In the genomic region with DNA sequence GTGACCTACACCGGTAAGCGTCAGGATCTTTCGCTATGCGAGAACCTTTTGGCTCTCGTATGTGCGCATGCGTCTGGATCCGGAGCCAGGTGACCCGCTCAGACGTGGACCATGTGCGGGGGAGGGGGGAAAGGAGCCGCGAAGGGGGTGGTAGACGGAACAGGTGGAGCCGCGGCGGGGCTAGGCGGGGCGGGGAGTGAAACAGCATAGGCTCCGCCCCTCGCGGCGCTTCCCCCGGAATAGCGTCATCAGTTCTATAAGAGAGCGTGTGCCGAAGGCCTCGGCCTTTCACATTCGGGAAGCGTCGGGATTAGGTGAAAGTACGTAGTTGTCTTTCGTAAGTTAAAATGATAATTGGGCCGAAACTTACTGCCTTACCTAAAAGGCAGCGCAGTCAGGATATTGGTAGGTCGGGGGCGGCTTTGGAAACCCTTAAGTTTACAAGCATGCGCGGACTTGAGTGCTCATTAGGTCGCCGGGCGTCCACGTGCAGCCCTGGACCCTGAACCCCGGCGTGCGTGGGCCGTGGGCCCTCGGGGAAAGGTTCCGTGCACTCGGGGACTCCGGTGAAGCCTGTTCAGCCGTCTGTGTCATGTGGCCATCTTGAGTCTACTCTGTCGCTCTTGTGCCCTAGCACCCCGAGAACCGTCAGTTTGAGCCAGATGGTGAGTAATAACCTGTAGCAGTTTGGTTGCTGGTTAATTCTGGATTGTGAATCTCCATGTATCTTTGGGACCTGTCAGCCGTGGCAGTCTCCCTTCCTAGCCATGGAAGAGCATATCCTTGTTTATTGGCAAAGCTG, we compare ENCODE assay signal across 1 cellular context.
TF ChIP-seq lines count a peak whose summit lies in the region.

No MANE protein-coding gene starts in this region.

TF ChIP-seq in HEK293, 187 proteins besides CTCF, POLR2A, EP300 and RAD21 (continued from another document):
- peak; percentile 87 for TF ChIP-seq SP2 (tag by site-specific recombination; IDR thresholded peaks at IDR 0.05)
- TF ChIP-seq ZNF366 (tag by site-specific recombination; conservative IDR thresholded peaks at IDR 0.05), result no peak
- TF ChIP-seq, protein P1, sequence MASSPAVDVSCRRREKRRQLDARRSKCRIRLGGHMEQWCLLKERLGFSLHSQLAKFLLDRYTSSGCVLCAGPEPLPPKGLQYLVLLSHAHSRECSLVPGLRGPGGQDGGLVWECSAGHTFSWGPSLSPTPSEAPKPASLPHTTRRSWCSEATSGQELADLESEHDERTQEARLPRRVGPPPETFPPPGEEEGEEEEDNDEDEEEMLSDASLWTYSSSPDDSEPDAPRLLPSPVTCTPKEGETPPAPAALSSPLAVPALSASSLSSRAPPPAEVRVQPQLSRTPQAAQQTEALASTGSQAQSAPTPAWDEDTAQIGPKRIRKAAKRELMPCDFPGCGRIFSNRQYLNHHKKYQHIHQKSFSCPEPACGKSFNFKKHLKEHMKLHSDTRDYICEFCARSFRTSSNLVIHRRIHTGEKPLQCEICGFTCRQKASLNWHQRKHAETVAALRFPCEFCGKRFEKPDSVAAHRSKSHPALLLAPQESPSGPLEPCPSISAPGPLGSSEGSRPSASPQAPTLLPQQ (tag by site-specific recombination; IDR thresholded peaks at IDR 0.05), result peak; percentile 38; the same call in 1 of the 2 replicates
- no peak for TF ChIP-seq BCL11A (tag by site-specific recombination; IDR thresholded peaks at IDR 0.05; ENCODE audit: low read depth)
- peak; percentile 88 for TF ChIP-seq ZBTB21 (tag by site-specific recombination; IDR thresholded peaks at IDR 0.05)
- TF ChIP-seq TRIM28 (IDR thresholded peaks at IDR 0.05; ENCODE audit: borderline replicate concordance, low read length), result peak; percentile 50; the same call in 1 of the 2 replicates
- TF ChIP-seq ZNF529 (tag by site-specific recombination; IDR thresholded peaks at IDR 0.05; ENCODE audit: insufficient replicate concordance), result no peak
- TF ChIP-seq SCRT2 (tag by site-specific recombination; IDR thresholded peaks at IDR 0.05), result peak; percentile 96
- no peak for TF ChIP-seq ZNF776 (tag by site-specific recombination; IDR thresholded peaks at IDR 0.05; ENCODE audit: borderline replicate concordance)
- TF ChIP-seq ZNF211 (tag by site-specific recombination; IDR thresholded peaks at IDR 0.05; ENCODE audit: low read depth), result no peak
- TF ChIP-seq ZNF660 (tag by site-specific recombination; IDR thresholded peaks at IDR 0.05), result peak; percentile 79
- TF ChIP-seq KLF8 (tag by site-specific recombination; IDR thresholded peaks at IDR 0.05), result peak; percentile 85
- TF ChIP-seq ZIC2 (tag by site-specific recombination; IDR thresholded peaks at IDR 0.05), result no peak
- TF ChIP-seq IKZF3 (tag by site-specific recombination; IDR thresholded peaks at IDR 0.05), result no peak
- TF ChIP-seq ZNF501 (tag by site-specific recombination; IDR thresholded peaks at IDR 0.05), result peak; percentile 53; the same call in 1 of the 2 replicates
- TF ChIP-seq, protein P2, sequence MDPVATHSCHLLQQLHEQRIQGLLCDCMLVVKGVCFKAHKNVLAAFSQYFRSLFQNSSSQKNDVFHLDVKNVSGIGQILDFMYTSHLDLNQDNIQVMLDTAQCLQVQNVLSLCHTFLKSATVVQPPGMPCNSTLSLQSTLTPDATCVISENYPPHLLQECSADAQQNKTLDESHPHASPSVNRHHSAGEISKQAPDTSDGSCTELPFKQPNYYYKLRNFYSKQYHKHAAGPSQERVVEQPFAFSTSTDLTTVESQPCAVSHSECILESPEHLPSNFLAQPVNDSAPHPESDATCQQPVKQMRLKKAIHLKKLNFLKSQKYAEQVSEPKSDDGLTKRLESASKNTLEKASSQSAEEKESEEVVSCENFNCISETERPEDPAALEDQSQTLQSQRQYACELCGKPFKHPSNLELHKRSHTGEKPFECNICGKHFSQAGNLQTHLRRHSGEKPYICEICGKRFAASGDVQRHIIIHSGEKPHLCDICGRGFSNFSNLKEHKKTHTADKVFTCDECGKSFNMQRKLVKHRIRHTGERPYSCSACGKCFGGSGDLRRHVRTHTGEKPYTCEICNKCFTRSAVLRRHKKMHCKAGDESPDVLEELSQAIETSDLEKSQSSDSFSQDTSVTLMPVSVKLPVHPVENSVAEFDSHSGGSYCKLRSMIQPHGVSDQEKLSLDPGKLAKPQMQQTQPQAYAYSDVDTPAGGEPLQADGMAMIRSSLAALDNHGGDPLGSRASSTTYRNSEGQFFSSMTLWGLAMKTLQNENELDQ (tag by site-specific recombination; IDR thresholded peaks at IDR 0.05; ENCODE audit: low read depth), result no peak
- TF ChIP-seq ZNF747 (tag by site-specific recombination; IDR thresholded peaks at IDR 0.05), result no peak
- peak; percentile 59; the same call in 1 of the 2 replicates for TF ChIP-seq KLF16 (tag by site-specific recombination; IDR thresholded peaks at IDR 0.05)
- TF ChIP-seq ZNF248 (tag by site-specific recombination; IDR thresholded peaks at IDR 0.05), result no peak
- no peak for TF ChIP-seq ZNF324 (tag by site-specific recombination; IDR thresholded peaks at IDR 0.05)
- TF ChIP-seq, protein P3, sequence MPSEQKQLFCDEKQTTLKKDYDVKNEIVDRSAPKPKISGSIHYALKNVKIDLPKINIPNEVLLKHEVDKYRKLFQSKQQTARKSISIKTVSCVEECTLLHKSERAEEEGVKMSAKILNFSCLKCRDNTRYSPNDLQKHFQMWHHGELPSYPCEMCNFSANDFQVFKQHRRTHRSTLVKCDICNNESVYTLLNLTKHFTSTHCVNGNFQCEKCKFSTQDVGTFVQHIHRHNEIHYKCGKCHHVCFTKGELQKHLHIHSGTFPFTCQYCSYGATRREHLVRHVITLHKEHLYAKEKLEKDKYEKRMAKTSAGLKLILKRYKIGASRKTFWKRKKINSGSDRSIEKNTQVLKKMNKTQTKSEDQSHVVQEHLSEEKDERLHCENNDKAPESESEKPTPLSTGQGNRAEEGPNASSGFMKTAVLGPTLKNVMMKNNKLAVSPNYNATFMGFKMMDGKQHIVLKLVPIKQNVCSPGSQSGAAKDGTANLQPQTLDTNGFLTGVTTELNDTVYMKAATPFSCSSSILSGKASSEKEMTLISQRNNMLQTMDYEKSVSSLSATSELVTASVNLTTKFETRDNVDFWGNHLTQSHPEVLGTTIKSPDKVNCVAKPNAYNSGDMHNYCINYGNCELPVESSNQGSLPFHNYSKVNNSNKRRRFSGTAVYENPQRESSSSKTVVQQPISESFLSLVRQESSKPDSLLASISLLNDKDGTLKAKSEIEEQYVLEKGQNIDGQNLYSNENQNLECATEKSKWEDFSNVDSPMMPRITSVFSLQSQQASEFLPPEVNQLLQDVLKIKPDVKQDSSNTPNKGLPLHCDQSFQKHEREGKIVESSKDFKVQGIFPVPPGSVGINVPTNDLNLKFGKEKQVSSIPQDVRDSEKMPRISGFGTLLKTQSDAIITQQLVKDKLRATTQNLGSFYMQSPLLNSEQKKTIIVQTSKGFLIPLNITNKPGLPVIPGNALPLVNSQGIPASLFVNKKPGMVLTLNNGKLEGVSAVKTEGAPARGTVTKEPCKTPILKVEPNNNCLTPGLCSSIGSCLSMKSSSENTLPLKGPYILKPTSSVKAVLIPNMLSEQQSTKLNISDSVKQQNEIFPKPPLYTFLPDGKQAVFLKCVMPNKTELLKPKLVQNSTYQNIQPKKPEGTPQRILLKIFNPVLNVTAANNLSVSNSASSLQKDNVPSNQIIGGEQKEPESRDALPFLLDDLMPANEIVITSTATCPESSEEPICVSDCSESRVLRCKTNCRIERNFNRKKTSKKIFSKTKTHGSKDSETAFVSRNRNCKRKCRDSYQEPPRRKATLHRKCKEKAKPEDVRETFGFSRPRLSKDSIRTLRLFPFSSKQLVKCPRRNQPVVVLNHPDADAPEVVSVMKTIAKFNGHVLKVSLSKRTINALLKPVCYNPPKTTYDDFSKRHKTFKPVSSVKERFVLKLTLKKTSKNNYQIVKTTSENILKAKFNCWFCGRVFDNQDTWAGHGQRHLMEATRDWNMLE (tag by site-specific recombination; conservative IDR thresholded peaks at IDR 0.05; ENCODE audit: low read depth), result peak; percentile 44; the same call in 1 of the 2 replicates
- no peak for TF ChIP-seq HOXD13 (CRISPR knock-in tag; IDR thresholded peaks at IDR 0.05; ENCODE audit: borderline replicate concordance)
- TF ChIP-seq ZNF658 (tag by site-specific recombination; IDR thresholded peaks at IDR 0.05), result no peak
- peak; percentile 34 for TF ChIP-seq SETDB1 (IDR thresholded peaks at IDR 0.05; ENCODE audit: insufficient read length, low read length)
- TF ChIP-seq ZNF837 (tag by site-specific recombination; IDR thresholded peaks at IDR 0.05), result no peak
- peak; percentile 19; the same call in 1 of the 2 replicates for TF ChIP-seq SCRT1 (tag by site-specific recombination; IDR thresholded peaks at IDR 0.05; ENCODE audit: borderline replicate concordance)
- peak; percentile 63; the same call in 1 of the 2 replicates for TF ChIP-seq ZNF335 (tag by site-specific recombination; conservative IDR thresholded peaks at IDR 0.05)
- no peak for TF ChIP-seq ZNF585B (tag by site-specific recombination; IDR thresholded peaks at IDR 0.05)
- no peak for TF ChIP-seq ZNF223 (tag by site-specific recombination; IDR thresholded peaks at IDR 0.05)
- TF ChIP-seq ZNF341 (tag by site-specific recombination; IDR thresholded peaks at IDR 0.05; ENCODE audit: low read depth), result peak; percentile 98
- peak; percentile 32; the same call in 1 of the 2 replicates for TF ChIP-seq ZNF394 (tag by site-specific recombination; IDR thresholded peaks at IDR 0.05; ENCODE audit: borderline replicate concordance)
- peak; percentile 80 for TF ChIP-seq SP3 (tag by site-specific recombination; IDR thresholded peaks at IDR 0.05)
- TF ChIP-seq ZSCAN30 (tag by site-specific recombination; IDR thresholded peaks at IDR 0.05), result peak; percentile 51
- TF ChIP-seq ZNF302 (tag by site-specific recombination; IDR thresholded peaks at IDR 0.05; ENCODE audit: low read depth), result no peak
- no peak for TF ChIP-seq ZNF596 (tag by site-specific recombination; IDR thresholded peaks at IDR 0.05)
- TF ChIP-seq ZNF768 (tag by site-specific recombination; IDR thresholded peaks at IDR 0.05), result no peak
- TF ChIP-seq PRDM1 (tag by site-specific recombination; IDR thresholded peaks at IDR 0.05), result peak; percentile 81
- peak; percentile 29; the same call in 1 of the 2 replicates for TF ChIP-seq ZBTB20 (tag by site-specific recombination; IDR thresholded peaks at IDR 0.05)
- 0 out of 2 replicates have a peak, but pooled peaks have one; percentile 43 for TF ChIP-seq OVOL3 (tag by site-specific recombination; IDR thresholded peaks at IDR 0.05)
- peak; percentile 47 for TF ChIP-seq ZFHX2 (tag by site-specific recombination; conservative IDR thresholded peaks at IDR 0.05)
- no peak for TF ChIP-seq ZNF169 (tag by site-specific recombination; IDR thresholded peaks at IDR 0.05)
- no peak for TF ChIP-seq KLF17 (tag by site-specific recombination; IDR thresholded peaks at IDR 0.05)
- peak; percentile 69; the same call in 1 of the 2 replicates for TF ChIP-seq ZFP37 (tag by site-specific recombination; IDR thresholded peaks at IDR 0.05)
- TF ChIP-seq ZNF37A (tag by site-specific recombination; IDR thresholded peaks at IDR 0.05), result no peak
- peak; percentile 62 for TF ChIP-seq ZBTB11 (tag by site-specific recombination; conservative IDR thresholded peaks at IDR 0.05; ENCODE audit: low read depth)
- TF ChIP-seq ZXDB (tag by site-specific recombination; IDR thresholded peaks at IDR 0.05), result peak; percentile 67
- peak; percentile 92 for TF ChIP-seq ZEB2 (tag by site-specific recombination; IDR thresholded peaks at IDR 0.05)
- peak; percentile 93 for TF ChIP-seq PATZ1 (tag by site-specific recombination; IDR thresholded peaks at IDR 0.05)
